27 cellular contexts compared by ENCODE assay signal in genomic region chr17:2798679-2799078, GRCh38. TPM values are rescaled to one million over a fixed set of nuclear protein-coding genes. Genes with fewer than 3 reads are reported as not detected.
DNase-seq lines count a peak whose midpoint lies in the region; ATAC-seq, FAIRE-seq and TF ChIP-seq lines count a peak whose summit lies in the region.
"Had no signal": no experiment of that assay in that cellular context is flagged by ENCODE, and none has a peak within 500 bp of the region (broad histone marks: within the 10 kb centered on the region; RNA-seq: fewer than 3 reads in every experiment).

No MANE protein-coding gene starts in this region.

- no peak overlapping the region for H2BK5ac ChIP-seq in H9 (ENCODE audit: insufficient read length, low read length)

- H3K4me1 Mint-ChIP-seq in CD4-positive, alpha-beta T cell (ENCODE audit: low read depth): peaks cover 65% of the 10 kb centered on the region
- H3K4me1 Mint-ChIP-seq in H9 (peaks cover 19 to 27% of the 10 kb centered on the region in 2 experiments), astrocyte (ENCODE audit: low read depth, unreplicated experiment) (no peaks in the 10 kb centered on the region)
- peaks cover 72% of the 10 kb centered on the region in 2 donors for H3K4me1 Mint-ChIP-seq in natural killer cell treated with Interleukin-12 subunit alpha and Interleukin-12 subunit beta and Interleukin-15 and Interleukin-18, amount 100 ng/mL, for 72 hours (ENCODE audit: low read depth in 2 of 2)

- intact Hi-C loops in CD4-positive, alpha-beta T cell (cut with DNase I, micrococcal nuclease): no loop called here

- H4K91ac ChIP-seq in H9 (ENCODE audit: insufficient read length, low read depth, low read length): no peak overlapping the region

- no peak for DNase-seq in CD4-positive, alpha-beta T cell
- DNase-seq in H9 (peak; percentile 94), astrocyte (ENCODE audit: low read depth) (no peak), mucosa of gallbladder (ENCODE audit: low spot score) (no peak)
- no peak for DNase-seq in natural killer cell treated with Interleukin-12 subunit alpha and Interleukin-12 subunit beta and Interleukin-15 and Interleukin-18, amount 100 ng/mL, for 72 hours (ENCODE audit: low spot score)
- DNase-seq: activated CD4-positive, alpha-beta T cell treated with anti-CD3 and anti-CD28 coated beads, Interleukin-2, amount 50 U/mL, for 1 hour; activated naive CD8-positive, alpha-beta T cell treated with anti-CD3 and anti-CD28 coated beads, Interleukin-2, amount 10 ng/mL, durations not matched to agents 7 days and 5 days; AML-193; body of pancreas; GOT3; KG1; NCI-H1092; NCI-H524; pancreas; sigmoid colon; stimulated activated naive CD8-positive, alpha-beta T cell treated with anti-CD3 and anti-CD28 coated beads, Interleukin-15, Interleukin-2, amounts not matched to agents 100 U/mL and 50 U/mL, for 24 hours; tibial artery had no signal

- H3K9ac ChIP-seq in H9 (ENCODE audit: extremely low read depth, insufficient read length, low read length) (no peak overlapping the region), astrocyte (ENCODE audit: low read length) (no peak overlapping the region)

- no peaks in the 10 kb centered on the region for H3K36me3 ChIP-seq in astrocyte (ENCODE audit: insufficient read depth, low read length)
- H3K36me3 ChIP-seq: heart left ventricle, pancreas, sigmoid colon, tibial artery had no signal

- H2AFZ ChIP-seq in H9 (ENCODE audit: low read length): no peak overlapping the region
- no peak overlapping the region for H2AFZ ChIP-seq in astrocyte (ENCODE audit: low read depth, low read length)

- no peak overlapping the region for H3K4ac ChIP-seq in H9 (ENCODE audit: low read depth, low read length)

- H3K36me3 Mint-ChIP-seq in CD4-positive, alpha-beta T cell (ENCODE audit: low read depth): peaks cover 39% of the 10 kb centered on the region
- H3K36me3 Mint-ChIP-seq in H9 (ENCODE audit: insufficient read depth in 1 of 3, low read depth in 3 of 3) (no peaks in the 10 kb centered on the region; a peak in 1 of 7 replicates), astrocyte (ENCODE audit: low read depth, unreplicated experiment) (peaks cover 2% of the 10 kb centered on the region)
- peaks cover 10% of the 10 kb centered on the region for H3K36me3 Mint-ChIP-seq in natural killer cell treated with Interleukin-12 subunit alpha and Interleukin-12 subunit beta and Interleukin-15 and Interleukin-18, amount 100 ng/mL, for 72 hours

- H3K79me1 ChIP-seq in H9 (ENCODE audit: insufficient read depth, low read depth, low read length, poor library complexity, severe bottlenecking): no peaks in the 10 kb centered on the region

- peaks cover 5% of the 10 kb centered on the region for H4K20me1 ChIP-seq in H9 (ENCODE audit: control insufficient read depth, insufficient read depth, insufficient read length)
- H4K20me1 ChIP-seq in astrocyte (ENCODE audit: insufficient read depth, low read length): no peaks in the 10 kb centered on the region

- no peak overlapping the region for H2BK15ac ChIP-seq in H9 (ENCODE audit: low read depth, low read length)

- H3K9me3 ChIP-seq in CD4-positive, alpha-beta T cell (ENCODE audit: control insufficient read depth, low read length): no peaks in the 10 kb centered on the region
- H3K9me3 ChIP-seq in H9 (ENCODE audit: control insufficient read depth, low read depth, low read length): no peaks in the 10 kb centered on the region
- H3K9me3 ChIP-seq in astrocyte (ENCODE audit: insufficient read depth, low read depth, low read length): no peaks in the 10 kb centered on the region
- H3K9me3 ChIP-seq: body of pancreas, heart left ventricle, pancreas, sigmoid colon had no signal

- WGBS in H9 (ENCODE audit: extremely low coverage, insufficient read length, low lambda C conversion rate): no CpG with 5 or more reads among the region's 11 CpGs

- no peaks in the 10 kb centered on the region for H3K9me3 Mint-ChIP-seq in CD4-positive, alpha-beta T cell
- H3K9me3 Mint-ChIP-seq in H9 (no peaks in the 10 kb centered on the region), astrocyte (ENCODE audit: unreplicated experiment) (no peaks in the 10 kb centered on the region)
- H3K9me3 Mint-ChIP-seq in natural killer cell treated with Interleukin-12 subunit alpha and Interleukin-12 subunit beta and Interleukin-15 and Interleukin-18, amount 100 ng/mL, for 72 hours: no peaks in the 10 kb centered on the region
- H3K9me3 Mint-ChIP-seq: activated naive CD8-positive, alpha-beta T cell treated with anti-CD3 and anti-CD28 coated beads, Interleukin-2, amount 10 ng/mL, durations not matched to agents 7 days and 5 days had no signal

- no peak overlapping the region for H2AK5ac ChIP-seq in H9 (ENCODE audit: insufficient read length, low read length)

- CTCF ChIA-PET in CD4-positive, alpha-beta T cell (lab: Charles Lee): interaction anchor here (4.8 kb wide), 1 partner anchor 12 kb away, joined by 35 read pairs; no protein-coding TSS in a partner anchor

- no peak overlapping the region for H3K23ac ChIP-seq in H9 (ENCODE audit: insufficient read length, low read depth, low read length)

- no peak overlapping the region for H2BK120ac ChIP-seq in H9 (ENCODE audit: low read depth, low read length, poor library complexity, severe bottlenecking)

- H3K79me2 ChIP-seq in H9 (ENCODE audit: insufficient read depth, low read length) (no peaks in the 10 kb centered on the region), astrocyte (ENCODE audit: insufficient read depth, low read length) (no peaks in the 10 kb centered on the region)

- no peak for FAIRE-seq in astrocyte (lab: Jason Lieb, UNC)
- FAIRE-seq: colon, D721Med, G401.6, pancreas, TTC549 had no signal

- H3K27ac Mint-ChIP-seq in CD4-positive, alpha-beta T cell: no peak overlapping the region
- H3K27ac Mint-ChIP-seq in H9 (0 out of 7 replicates have a peak overlapping the region, but pooled peaks of 1 of the 3 experiments have one; percentile 9), astrocyte (ENCODE audit: unreplicated experiment) (peak overlapping the region; percentile 27)
- peak overlapping the region; percentile 20 to 56 for H3K27ac Mint-ChIP-seq in natural killer cell treated with Interleukin-12 subunit alpha and Interleukin-12 subunit beta and Interleukin-15 and Interleukin-18, amount 100 ng/mL, for 72 hours

- H3K4me3 ChIP-seq in astrocyte (ENCODE audit: insufficient read depth, low read depth, low read length): no peak overlapping the region
- H3K4me3 ChIP-seq: body of pancreas, lung, pancreas, sigmoid colon, tibial artery had no signal

- H3K4me3 Mint-ChIP-seq in CD4-positive, alpha-beta T cell: peak overlapping the region; percentile 31
- H3K4me3 Mint-ChIP-seq in H9 (no peak overlapping the region), astrocyte (ENCODE audit: unreplicated experiment) (no peak overlapping the region)
- peak overlapping the region; percentile 76 for H3K4me3 Mint-ChIP-seq in natural killer cell treated with Interleukin-12 subunit alpha and Interleukin-12 subunit beta and Interleukin-15 and Interleukin-18, amount 100 ng/mL, for 72 hours
- H3K4me3 Mint-ChIP-seq: activated naive CD8-positive, alpha-beta T cell treated with anti-CD3 and anti-CD28 coated beads, Interleukin-2, amount 10 ng/mL, durations not matched to agents 7 days and 5 days had no signal

- POLR2A ChIA-PET in CD4-positive, alpha-beta T cell (lab: Charles Lee): interaction anchor here (1.0 to 9.5 kb wide), 2 partner anchors 15 to 29 kb away, joined by 3 to 213 read pairs; no protein-coding TSS in a partner anchor

- H2BK20ac ChIP-seq in H9 (ENCODE audit: low read depth, low read length, poor library complexity, severe bottlenecking): no peak overlapping the region

- no peak overlapping the region for H4K8ac ChIP-seq in H9 (replicated peaks; ENCODE audit: insufficient read length, low read depth, low read length)

- no peak overlapping the region for H3K4me2 ChIP-seq in H9 (ENCODE audit: insufficient read depth, insufficient read length, low read length)
- H3K4me2 ChIP-seq in astrocyte (ENCODE audit: low read length): no peak overlapping the region

- no peak overlapping the region for H4K5ac ChIP-seq in H9 (ENCODE audit: insufficient read length, low read depth, low read length)

- H3K27me3 ChIP-seq in CD4-positive, alpha-beta T cell (ENCODE audit: control insufficient read depth, insufficient read depth, low read length): no peaks in the 10 kb centered on the region
- H3K27me3 ChIP-seq in H9 (ENCODE audit: insufficient read depth, low read length): no peaks in the 10 kb centered on the region
- peaks cover 14% of the 10 kb centered on the region for H3K27me3 ChIP-seq in astrocyte (ENCODE audit: insufficient read depth, low read length)
- H3K27me3 ChIP-seq: body of pancreas, pancreas had no signal

- TF ChIP-seq CTCF in CD4-positive, alpha-beta T cell (IDR thresholded peaks at IDR 0.05): no peak
- TF ChIP-seq CTCF in H9 (conservative IDR thresholded peaks at IDR 0.05): no peak
- TF ChIP-seq CTCF in astrocyte (IDR thresholded peaks at IDR 0.05; ENCODE audit: insufficient read depth, low read depth, low read length): no peak

- no peak overlapping the region for H3T11ph ChIP-seq in H9 (ENCODE audit: low read length)

- no peak overlapping the region for H3K14ac ChIP-seq in H9 (ENCODE audit: insufficient read depth, low read length)

- no peak overlapping the region for H3K18ac ChIP-seq in H9 (ENCODE audit: insufficient read length, low read depth, low read length)

- ATAC-seq in CD4-positive, alpha-beta T cell (ENCODE audit: poor library complexity): no peak
- no peak for ATAC-seq in natural killer cell treated with Interleukin-12 subunit alpha and Interleukin-12 subunit beta and Interleukin-15 and Interleukin-18, amount 100 ng/mL, for 72 hours
- ATAC-seq in HG03520 (IDR thresholded peaks at IDR 0.05; ENCODE audit: unreplicated experiment) (no peak), GM21367 (IDR thresholded peaks at IDR 0.05; ENCODE audit: unreplicated experiment) (no peak)
- ATAC-seq: body of pancreas; heart left ventricle; pancreas; stimulated activated naive CD8-positive, alpha-beta T cell treated with anti-CD3 and anti-CD28 coated beads, Interleukin-15, Interleukin-2, amounts not matched to agents 100 U/mL and 50 U/mL, for 24 hours had no signal

- H3K27me3 Mint-ChIP-seq in CD4-positive, alpha-beta T cell: no peaks in the 10 kb centered on the region
- H3K27me3 Mint-ChIP-seq in H9 (ENCODE audit: low read depth) (no peaks in the 10 kb centered on the region), astrocyte (ENCODE audit: low read depth, unreplicated experiment) (peaks cover 45% of the 10 kb centered on the region)
- no peaks in the 10 kb centered on the region for H3K27me3 Mint-ChIP-seq in natural killer cell treated with Interleukin-12 subunit alpha and Interleukin-12 subunit beta and Interleukin-15 and Interleukin-18, amount 100 ng/mL, for 72 hours

- H3K23me2 ChIP-seq in H9 (ENCODE audit: insufficient read length, low read depth, low read length, poor library complexity, severe bottlenecking): no peaks in the 10 kb centered on the region

- no peak overlapping the region for H3K56ac ChIP-seq in H9 (ENCODE audit: insufficient read length, low read depth, low read length)

- no peaks in the 10 kb centered on the region for H3K4me1 ChIP-seq in H9 (ENCODE audit: insufficient read depth, low read length)
- H3K4me1 ChIP-seq in astrocyte (ENCODE audit: insufficient read depth, low read length): no peaks in the 10 kb centered on the region
- H3K4me1 ChIP-seq: body of pancreas, pancreas, sigmoid colon, tibial artery had no signal

- H3K27ac ChIP-seq in CD4-positive, alpha-beta T cell (ENCODE audit: low read depth, low read length): no peak overlapping the region
- no peak overlapping the region for H3K27ac ChIP-seq in H9 (ENCODE audit: insufficient read length, low read depth, low read length)
- no peak overlapping the region for H3K27ac ChIP-seq in astrocyte (ENCODE audit: low read depth, low read length)
- H3K27ac ChIP-seq: body of pancreas, heart left ventricle, HL-60, pancreas, sigmoid colon, tibial artery had no signal

- H2BK12ac ChIP-seq in H9 (ENCODE audit: insufficient read length, low read depth, low read length): no peak overlapping the region

RNA-seq across cellular contexts. Expression of gene RAP1GAP2, which starts 2.4 kb away (rescaled TPM):
- 10 to 100 TPM; 46.3 to 49.7 TPM for total RNA-seq in CD4-positive, alpha-beta T cell
- 32.2 and 33.8 TPM in 2 replicates for total RNA-seq in H9 (2021)
- total RNA-seq in astrocyte: 7.8 and 8.6 TPM in 2 replicates
- 10 to 100 TPM in 1 of 2 donors, 1 to 10 TPM in 1; 7.7 to 14.5 TPM for total RNA-seq in natural killer cell treated with Interleukin-12 subunit alpha and Interleukin-12 subunit beta and Interleukin-15 and Interleukin-18, amount 100 ng/mL, for 72 hours
- total RNA-seq in mucosa of gallbladder: 32.8 TPM

RNA-seq across cellular contexts. Expression of gene CCDC92B, which starts 49.2 kb away (rescaled TPM):
- under 1 TPM; 0.11 to 0.28 TPM for total RNA-seq in CD4-positive, alpha-beta T cell
- total RNA-seq in H9 (2021): 7.1 and 8.0 TPM in 2 replicates
- total RNA-seq in astrocyte: 0.29 and 0.36 TPM in 2 replicates
- total RNA-seq in natural killer cell treated with Interleukin-12 subunit alpha and Interleukin-12 subunit beta and Interleukin-15 and Interleukin-18, amount 100 ng/mL, for 72 hours: not detected
- 0.14 TPM for total RNA-seq in mucosa of gallbladder
- total RNA-seq: RPMI7951 had no signal

Comparison
In these comparisons a context has a peak if more than half of its experiments do, and no peak if none do; other contexts are left out.
1. H3K4me3 Mint-ChIP-seq: peak in CD4-positive, alpha-beta T cell (single experiment) and natural killer cell treated with Interleukin-12 subunit alpha and Interleukin-12 subunit beta and Interleukin-15 and Interleukin-18, amount 100 ng/mL, for 72 hours (single experiment); none in H9 (0 of 2) and astrocyte (single experiment).